ENCODE assay signal across 16 cellular contexts in genomic region chr9:132201139-132201538, GRCh38. TPM values are rescaled to one million over a fixed set of nuclear protein-coding genes. Genes with fewer than 3 reads are reported as not detected.
DNase-seq lines count a peak whose midpoint lies in the region; TF ChIP-seq lines count a peak whose summit lies in the region.
"Had no signal": no experiment of that assay in that cellular context is flagged by ENCODE, and none has a peak within 500 bp of the region (broad histone marks: within the 10 kb centered on the region; RNA-seq: fewer than 3 reads in every experiment).

No MANE protein-coding gene starts in this region.

- no peak overlapping the region for H4K8ac ChIP-seq in trophoblast cell (ENCODE audit: low read depth, low read length)

- no peak overlapping the region for H3K4me2 ChIP-seq in trophoblast cell (ENCODE audit: low read length)

- H3K4me1 ChIP-seq in trophoblast cell (ENCODE audit: control insufficient read depth in 1 of 2, insufficient read depth in 2 of 2, low read length in 2 of 2), result peaks cover 6 to 7% of the 10 kb centered on the region in 2 experiments
- H3K4me1 ChIP-seq: right atrium auricular region had no signal

- DNase-seq in NCI-H1092 treated with DMSO at 0.1 percent for 48 hours (lab: John Stamatoyannopoulos, UW), result peak; percentile 94
- DNase-seq in NCI-H2081 treated with DMSO at 0.1 percent for 48 hours (lab: John Stamatoyannopoulos, UW), result peak; percentile 26
- peak; percentile 83 for DNase-seq in SHP77 treated with DMSO at 0.1 percent for 48 hours (lab: John Stamatoyannopoulos, UW)
- no peak for DNase-seq in trophoblast cell
- no peak for DNase-seq in stimulated activated naive CD4-positive, alpha-beta T cell (lab: John Stamatoyannopoulos, UW)
- no peak for DNase-seq in WERI-Rb-1
- no peak for DNase-seq in activated CD4-positive, CD25-positive, alpha-beta regulatory T cell treated with anti-CD3 and anti-CD28 coated beads, Interleukin-2, amount 50 U/mL, for 72 hours
- DNase-seq: activated CD4-positive, alpha-beta T cell treated with anti-CD3 and anti-CD28 coated beads for 36 hours; activated CD8-positive, alpha-beta memory T cell treated with anti-CD3 and anti-CD28 coated beads, Interleukin-2, amount 50 U/mL, for 48 hours; activated naive CD4-positive, alpha-beta T cell; islet precursor cell; NCI-H446 treated with DMSO at 0.1 percent for 48 hours; stimulated activated naive CD8-positive, alpha-beta T cell treated with anti-CD3 and anti-CD28 coated beads, Interleukin-15, amount 100 ng/mL, for 72 hours; T1000 had no signal

- no peak overlapping the region for H2BK5ac ChIP-seq in trophoblast cell (ENCODE audit: low read depth, low read length, poor library complexity)

- H3K79me2 ChIP-seq in trophoblast cell (ENCODE audit: control insufficient read depth, insufficient read depth, low read length, poor library complexity), result no peaks in the 10 kb centered on the region

- no peak overlapping the region for H3K23ac ChIP-seq in trophoblast cell (ENCODE audit: low read length)

- H3K27me3 ChIP-seq in trophoblast cell (ENCODE audit: insufficient read depth, low read length), result no peaks in the 10 kb centered on the region
- no peaks in the 10 kb centered on the region for H3K27me3 ChIP-seq in WERI-Rb-1 (ENCODE audit: insufficient read depth, low read depth, severe bottlenecking)
- H3K27me3 ChIP-seq: right atrium auricular region had no signal

- H3K4ac ChIP-seq in trophoblast cell (ENCODE audit: low read depth, low read length), result no peak overlapping the region

- no peak overlapping the region for H4K91ac ChIP-seq in trophoblast cell (ENCODE audit: low read depth, low read length)

- H2AFZ ChIP-seq in trophoblast cell (ENCODE audit: insufficient read depth, low read length, poor library complexity), result no peak overlapping the region

- H3K14ac ChIP-seq in trophoblast cell (ENCODE audit: low read length), result peak overlapping the region; percentile 14

- no peak overlapping the region for H3K27ac ChIP-seq in trophoblast cell (ENCODE audit: low read depth, low read length)
- no peak overlapping the region for H3K27ac ChIP-seq in WERI-Rb-1
- H3K27ac ChIP-seq: right atrium auricular region, SK-N-MC had no signal

- no peak for TF ChIP-seq CTCF in WERI-Rb-1 (IDR thresholded peaks at IDR 0.05; ENCODE audit: low read depth, low read length)

- no peaks in the 10 kb centered on the region for H3K79me1 ChIP-seq in trophoblast cell (ENCODE audit: low read length)

- H3K4me3 ChIP-seq in trophoblast cell (ENCODE audit: low read depth, low read length), result no peak overlapping the region
- H3K4me3 ChIP-seq in WERI-Rb-1 (ENCODE audit: low read depth, low read length), result no peak overlapping the region
- H3K4me3 ChIP-seq: right atrium auricular region, SK-N-MC had no signal

- no peak overlapping the region for H3K9ac ChIP-seq in trophoblast cell (ENCODE audit: low read length)

- peaks cover 15% of the 10 kb centered on the region for H3K9me3 ChIP-seq in trophoblast cell (ENCODE audit: insufficient read depth, low read depth, low read length)
- no peaks in the 10 kb centered on the region for H3K9me3 ChIP-seq in WERI-Rb-1 (ENCODE audit: severe bottlenecking)
- H3K9me3 ChIP-seq: right atrium auricular region had no signal

- H3K36me3 ChIP-seq in trophoblast cell (ENCODE audit: control insufficient read depth in 1 of 2, insufficient read depth in 2 of 2, low read length in 2 of 2) (no peaks in the 10 kb centered on the region), WERI-Rb-1 (peaks cover 67% of the 10 kb centered on the region)
- H3K36me3 ChIP-seq: right atrium auricular region had no signal

- no peak overlapping the region for H2BK120ac ChIP-seq in trophoblast cell (ENCODE audit: insufficient read depth, low read length, poor library complexity)

- WGBS in trophoblast cell (ENCODE audit: extremely low coverage, insufficient coverage, insufficient read length), result no CpG with 5 or more reads among the region's 12 CpGs

- H2AK5ac ChIP-seq in trophoblast cell (ENCODE audit: low read length), result no peak overlapping the region

- no peak overlapping the region for H2BK12ac ChIP-seq in trophoblast cell (ENCODE audit: low read length)

- no peak overlapping the region for H4K12ac ChIP-seq in trophoblast cell (ENCODE audit: low read depth, low read length)

- H3K18ac ChIP-seq in trophoblast cell (ENCODE audit: low read length), result no peak overlapping the region

RNA-seq across cellular contexts. Expression of gene NTNG2, which starts 39.3 kb away (rescaled TPM):
- 0.78 and 0.92 TPM in 2 replicates for polyA plus RNA-seq in trophoblast cell (2013)

Comparison
In these comparisons a context has a peak if more than half of its experiments do, and no peak if none do; other contexts are left out.
1. DNase-seq: peak in NCI-H1092 treated with DMSO at 0.1 percent for 48 hours (single experiment), NCI-H2081 treated with DMSO at 0.1 percent for 48 hours (single experiment) and SHP77 treated with DMSO at 0.1 percent for 48 hours (single experiment); none in trophoblast cell (0 of 2), stimulated activated naive CD4-positive, alpha-beta T cell (0 of 6), WERI-Rb-1 (single experiment) and activated CD4-positive, CD25-positive, alpha-beta regulatory T cell treated with anti-CD3 and anti-CD28 coated beads, Interleukin-2, amount 50 U/mL, for 72 hours (single experiment).